Comparison of ENCODE assay signal across 1 cellular context in the genomic region with DNA sequence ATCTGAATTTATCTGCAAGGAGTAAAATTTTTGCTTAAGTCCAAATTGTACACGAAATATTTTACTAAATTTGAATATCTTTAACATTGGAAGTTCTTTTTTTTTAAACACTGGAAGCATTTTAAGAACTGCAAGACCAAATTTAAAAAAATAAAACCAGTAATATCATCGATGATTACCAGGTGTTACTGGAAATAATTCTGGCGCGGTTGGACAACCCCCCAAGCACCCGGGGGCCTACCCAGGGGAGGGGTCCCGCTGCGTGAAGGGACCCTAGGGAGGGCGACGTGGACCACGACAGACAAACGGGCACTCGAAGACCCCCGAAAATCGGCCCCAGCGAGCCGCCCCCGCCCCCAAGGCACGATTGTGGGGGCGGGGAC.
TF ChIP-seq lines count a peak whose summit lies in the region.

No MANE protein-coding gene starts in this region.

TF ChIP-seq in GM12878, 131 proteins besides CTCF, POLR2A, EP300 and RAD21:
- TF ChIP-seq CUX1 (IDR thresholded peaks at IDR 0.05; ENCODE audit: insufficient replicate concordance, low read depth, low read length): no peak
- no peak for TF ChIP-seq GATAD2B (conservative IDR thresholded peaks at IDR 0.05; ENCODE audit: low read depth)
- TF ChIP-seq, protein P1, sequence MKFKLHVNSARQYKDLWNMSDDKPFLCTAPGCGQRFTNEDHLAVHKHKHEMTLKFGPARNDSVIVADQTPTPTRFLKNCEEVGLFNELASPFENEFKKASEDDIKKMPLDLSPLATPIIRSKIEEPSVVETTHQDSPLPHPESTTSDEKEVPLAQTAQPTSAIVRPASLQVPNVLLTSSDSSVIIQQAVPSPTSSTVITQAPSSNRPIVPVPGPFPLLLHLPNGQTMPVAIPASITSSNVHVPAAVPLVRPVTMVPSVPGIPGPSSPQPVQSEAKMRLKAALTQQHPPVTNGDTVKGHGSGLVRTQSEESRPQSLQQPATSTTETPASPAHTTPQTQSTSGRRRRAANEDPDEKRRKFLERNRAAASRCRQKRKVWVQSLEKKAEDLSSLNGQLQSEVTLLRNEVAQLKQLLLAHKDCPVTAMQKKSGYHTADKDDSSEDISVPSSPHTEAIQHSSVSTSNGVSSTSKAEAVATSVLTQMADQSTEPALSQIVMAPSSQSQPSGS (IDR thresholded peaks at IDR 0.05; ENCODE audit: low read length): no peak
- TF ChIP-seq, protein P2, sequence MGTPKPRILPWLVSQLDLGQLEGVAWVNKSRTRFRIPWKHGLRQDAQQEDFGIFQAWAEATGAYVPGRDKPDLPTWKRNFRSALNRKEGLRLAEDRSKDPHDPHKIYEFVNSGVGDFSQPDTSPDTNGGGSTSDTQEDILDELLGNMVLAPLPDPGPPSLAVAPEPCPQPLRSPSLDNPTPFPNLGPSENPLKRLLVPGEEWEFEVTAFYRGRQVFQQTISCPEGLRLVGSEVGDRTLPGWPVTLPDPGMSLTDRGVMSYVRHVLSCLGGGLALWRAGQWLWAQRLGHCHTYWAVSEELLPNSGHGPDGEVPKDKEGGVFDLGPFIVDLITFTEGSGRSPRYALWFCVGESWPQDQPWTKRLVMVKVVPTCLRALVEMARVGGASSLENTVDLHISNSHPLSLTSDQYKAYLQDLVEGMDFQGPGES (IDR thresholded peaks at IDR 0.05): no peak
- no peak for TF ChIP-seq SIN3A (IDR thresholded peaks at IDR 0.05; ENCODE audit: low read depth, low read length)
- no peak for TF ChIP-seq BRCA1 (IDR thresholded peaks at IDR 0.05; ENCODE audit: low read depth, low read length)
- TF ChIP-seq RB1 (IDR thresholded peaks at IDR 0.05; ENCODE audit: borderline replicate concordance): peak; percentile 23; the same call in 1 of the 2 replicates
- TF ChIP-seq ZNF207 (IDR thresholded peaks at IDR 0.05; ENCODE audit: borderline replicate concordance): no peak; the same call in 1 of the 2 replicates
- no peak for TF ChIP-seq ZNF384 (IDR thresholded peaks at IDR 0.05; ENCODE audit: borderline replicate concordance, low read depth, low read length)
- no peak for TF ChIP-seq CHD1 (IDR thresholded peaks at IDR 0.05; ENCODE audit: low read depth, low read length)
- TF ChIP-seq IKZF1 (conservative IDR thresholded peaks at IDR 0.05): peak; percentile 45; the same call in 1 of the 2 replicates
- TF ChIP-seq, protein P3, sequence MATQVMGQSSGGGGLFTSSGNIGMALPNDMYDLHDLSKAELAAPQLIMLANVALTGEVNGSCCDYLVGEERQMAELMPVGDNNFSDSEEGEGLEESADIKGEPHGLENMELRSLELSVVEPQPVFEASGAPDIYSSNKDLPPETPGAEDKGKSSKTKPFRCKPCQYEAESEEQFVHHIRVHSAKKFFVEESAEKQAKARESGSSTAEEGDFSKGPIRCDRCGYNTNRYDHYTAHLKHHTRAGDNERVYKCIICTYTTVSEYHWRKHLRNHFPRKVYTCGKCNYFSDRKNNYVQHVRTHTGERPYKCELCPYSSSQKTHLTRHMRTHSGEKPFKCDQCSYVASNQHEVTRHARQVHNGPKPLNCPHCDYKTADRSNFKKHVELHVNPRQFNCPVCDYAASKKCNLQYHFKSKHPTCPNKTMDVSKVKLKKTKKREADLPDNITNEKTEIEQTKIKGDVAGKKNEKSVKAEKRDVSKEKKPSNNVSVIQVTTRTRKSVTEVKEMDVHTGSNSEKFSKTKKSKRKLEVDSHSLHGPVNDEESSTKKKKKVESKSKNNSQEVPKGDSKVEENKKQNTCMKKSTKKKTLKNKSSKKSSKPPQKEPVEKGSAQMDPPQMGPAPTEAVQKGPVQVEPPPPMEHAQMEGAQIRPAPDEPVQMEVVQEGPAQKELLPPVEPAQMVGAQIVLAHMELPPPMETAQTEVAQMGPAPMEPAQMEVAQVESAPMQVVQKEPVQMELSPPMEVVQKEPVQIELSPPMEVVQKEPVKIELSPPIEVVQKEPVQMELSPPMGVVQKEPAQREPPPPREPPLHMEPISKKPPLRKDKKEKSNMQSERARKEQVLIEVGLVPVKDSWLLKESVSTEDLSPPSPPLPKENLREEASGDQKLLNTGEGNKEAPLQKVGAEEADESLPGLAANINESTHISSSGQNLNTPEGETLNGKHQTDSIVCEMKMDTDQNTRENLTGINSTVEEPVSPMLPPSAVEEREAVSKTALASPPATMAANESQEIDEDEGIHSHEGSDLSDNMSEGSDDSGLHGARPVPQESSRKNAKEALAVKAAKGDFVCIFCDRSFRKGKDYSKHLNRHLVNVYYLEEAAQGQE (IDR thresholded peaks at IDR 0.05; ENCODE audit: low read depth, low read length): no peak
- no peak for TF ChIP-seq YY1 (IDR thresholded peaks at IDR 0.05; ENCODE audit: low read depth, low read length)
- no peak for TF ChIP-seq MEF2A (IDR thresholded peaks at IDR 0.05; ENCODE audit: insufficient read depth, low read depth, low read length)
- TF ChIP-seq HDAC2 (IDR thresholded peaks at IDR 0.05): no peak
- TF ChIP-seq KDM1A (IDR thresholded peaks at IDR 0.05; ENCODE audit: borderline replicate concordance): no peak
- TF ChIP-seq CEBPZ (IDR thresholded peaks at IDR 0.05; ENCODE audit: low read depth, low read length): no peak
- no peak for TF ChIP-seq MYB (IDR thresholded peaks at IDR 0.05; ENCODE audit: borderline replicate concordance, low read depth, low read length)
- TF ChIP-seq ETV6 (conservative IDR thresholded peaks at IDR 0.05 in 1 of 2, IDR thresholded peaks at IDR 0.05 in 1 of 2; ENCODE audit: borderline replicate concordance in 1 of 2, low read depth in 1 of 2): no peak
- TF ChIP-seq CEBPB (IDR thresholded peaks at IDR 0.05; ENCODE audit: borderline replicate concordance in 1 of 2, low read depth in 2 of 2, low read length in 2 of 2): no peak
- peak in 1 of 2 experiments; percentile 97; a peak in 2 of 3 replicates for TF ChIP-seq EGR1 (IDR thresholded peaks at IDR 0.05; ENCODE audit: borderline replicate concordance in 1 of 2, low read depth in 2 of 2, low read length in 2 of 2)
- no peak for TF ChIP-seq MXI1 (IDR thresholded peaks at IDR 0.05; ENCODE audit: low read depth, low read length)
- TF ChIP-seq PAX5 (IDR thresholded peaks at IDR 0.05; ENCODE audit: borderline replicate concordance, low read depth, low read length): no peak
- no peak for TF ChIP-seq EED (IDR thresholded peaks at IDR 0.05; ENCODE audit: low read depth)
- TF ChIP-seq MTA2 (IDR thresholded peaks at IDR 0.05; ENCODE audit: low read depth): no peak
- TF ChIP-seq, protein P4, sequence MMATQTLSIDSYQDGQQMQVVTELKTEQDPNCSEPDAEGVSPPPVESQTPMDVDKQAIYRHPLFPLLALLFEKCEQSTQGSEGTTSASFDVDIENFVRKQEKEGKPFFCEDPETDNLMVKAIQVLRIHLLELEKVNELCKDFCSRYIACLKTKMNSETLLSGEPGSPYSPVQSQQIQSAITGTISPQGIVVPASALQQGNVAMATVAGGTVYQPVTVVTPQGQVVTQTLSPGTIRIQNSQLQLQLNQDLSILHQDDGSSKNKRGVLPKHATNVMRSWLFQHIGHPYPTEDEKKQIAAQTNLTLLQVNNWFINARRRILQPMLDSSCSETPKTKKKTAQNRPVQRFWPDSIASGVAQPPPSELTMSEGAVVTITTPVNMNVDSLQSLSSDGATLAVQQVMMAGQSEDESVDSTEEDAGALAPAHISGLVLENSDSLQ (IDR thresholded peaks at IDR 0.05): no peak
- TF ChIP-seq, protein P5, sequence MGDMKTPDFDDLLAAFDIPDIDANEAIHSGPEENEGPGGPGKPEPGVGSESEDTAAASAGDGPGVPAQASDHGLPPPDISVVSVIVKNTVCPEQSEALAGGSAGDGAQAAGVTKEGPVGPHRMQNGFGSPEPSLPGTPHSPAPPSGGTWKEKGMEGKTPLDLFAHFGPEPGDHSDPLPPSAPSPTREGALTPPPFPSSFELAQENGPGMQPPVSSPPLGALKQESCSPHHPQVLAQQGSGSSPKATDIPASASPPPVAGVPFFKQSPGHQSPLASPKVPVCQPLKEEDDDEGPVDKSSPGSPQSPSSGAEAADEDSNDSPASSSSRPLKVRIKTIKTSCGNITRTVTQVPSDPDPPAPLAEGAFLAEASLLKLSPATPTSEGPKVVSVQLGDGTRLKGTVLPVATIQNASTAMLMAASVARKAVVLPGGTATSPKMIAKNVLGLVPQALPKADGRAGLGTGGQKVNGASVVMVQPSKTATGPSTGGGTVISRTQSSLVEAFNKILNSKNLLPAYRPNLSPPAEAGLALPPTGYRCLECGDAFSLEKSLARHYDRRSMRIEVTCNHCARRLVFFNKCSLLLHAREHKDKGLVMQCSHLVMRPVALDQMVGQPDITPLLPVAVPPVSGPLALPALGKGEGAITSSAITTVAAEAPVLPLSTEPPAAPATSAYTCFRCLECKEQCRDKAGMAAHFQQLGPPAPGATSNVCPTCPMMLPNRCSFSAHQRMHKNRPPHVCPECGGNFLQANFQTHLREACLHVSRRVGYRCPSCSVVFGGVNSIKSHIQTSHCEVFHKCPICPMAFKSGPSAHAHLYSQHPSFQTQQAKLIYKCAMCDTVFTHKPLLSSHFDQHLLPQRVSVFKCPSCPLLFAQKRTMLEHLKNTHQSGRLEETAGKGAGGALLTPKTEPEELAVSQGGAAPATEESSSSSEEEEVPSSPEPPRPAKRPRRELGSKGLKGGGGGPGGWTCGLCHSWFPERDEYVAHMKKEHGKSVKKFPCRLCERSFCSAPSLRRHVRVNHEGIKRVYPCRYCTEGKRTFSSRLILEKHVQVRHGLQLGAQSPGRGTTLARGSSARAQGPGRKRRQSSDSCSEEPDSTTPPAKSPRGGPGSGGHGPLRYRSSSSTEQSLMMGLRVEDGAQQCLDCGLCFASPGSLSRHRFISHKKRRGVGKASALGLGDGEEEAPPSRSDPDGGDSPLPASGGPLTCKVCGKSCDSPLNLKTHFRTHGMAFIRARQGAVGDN (IDR thresholded peaks at IDR 0.05): no peak
- no peak for TF ChIP-seq BMI1 (IDR thresholded peaks at IDR 0.05; ENCODE audit: borderline replicate concordance)
- TF ChIP-seq TARDBP (IDR thresholded peaks at IDR 0.05; ENCODE audit: borderline replicate concordance): no peak
- TF ChIP-seq NR2F1 (conservative IDR thresholded peaks at IDR 0.05): no peak
- TF ChIP-seq MEF2B (IDR thresholded peaks at IDR 0.05; ENCODE audit: partially characterized antibody, poor library complexity, severe bottlenecking): peak; percentile 31
- no peak for TF ChIP-seq FOS (IDR thresholded peaks at IDR 0.05; ENCODE audit: borderline replicate concordance, extremely low read depth, insufficient read length)
- TF ChIP-seq MYC (IDR thresholded peaks at IDR 0.05; ENCODE audit: insufficient read depth, insufficient read length, insufficient replicate concordance, low read length, severe bottlenecking): no peak
- no peak for TF ChIP-seq IKZF2 (IDR thresholded peaks at IDR 0.05)
- TF ChIP-seq SMAD5 (IDR thresholded peaks at IDR 0.05; ENCODE audit: low read depth): no peak
- 0 out of 2 replicates have a peak, but pooled peaks have one; percentile 31 for TF ChIP-seq TCF3 (IDR thresholded peaks at IDR 0.05; ENCODE audit: borderline replicate concordance, insufficient read depth, low read depth, low read length)
